In the genomic region with DNA sequence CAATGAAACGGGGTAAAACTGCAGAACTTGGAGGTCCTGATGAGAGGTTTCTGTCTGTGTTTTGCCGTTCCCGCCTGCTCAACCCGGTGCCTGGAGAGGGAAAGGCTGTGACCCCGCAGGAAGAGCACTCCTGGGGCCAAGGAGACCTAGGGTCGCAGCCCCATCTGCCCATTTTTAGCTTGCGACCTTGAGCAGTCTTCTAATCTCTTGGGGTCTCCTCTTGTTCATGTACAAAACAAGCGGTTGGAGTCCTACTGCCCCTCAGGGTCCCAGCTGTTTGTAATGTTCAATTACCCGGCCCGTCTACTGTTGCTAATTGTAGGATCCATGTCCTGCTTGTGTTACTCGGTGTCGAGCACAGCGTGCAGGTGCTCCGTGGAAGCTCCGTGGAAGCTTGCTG, we compare ENCODE assay signal across 28 cellular contexts.
"Had no signal": no experiment of that assay in that cellular context is flagged by ENCODE, and none has a peak within 500 bp of the region (broad histone marks: within the 10 kb centered on the region; RNA-seq: fewer than 3 reads in every experiment).

No MANE protein-coding gene starts in this region.

- DNase-seq: activated CD4-positive, alpha-beta T cell treated with anti-CD3 and anti-CD28 coated beads, Interleukin-2, amount 10 ng/mL, durations not matched to agents 24 days and 14 days; activated CD4-positive, alpha-beta T cell treated with anti-CD3 and anti-CD28 coated beads, Interleukin-2, amount 50 U/mL, for 4 hours; activated CD8-positive, alpha-beta T cell treated with anti-CD3 and anti-CD28 coated beads, Interleukin-2, amount 10 ng/mL, durations not matched to agents 7 days and 5 days; activated naive CD4-positive, alpha-beta T cell; activated naive CD4-positive, alpha-beta T cell treated with anti-CD3 and anti-CD28 coated beads, Interleukin-2, amount 50 U/mL, for 16 hours; activated naive CD8-positive, alpha-beta T cell treated with anti-CD3 and anti-CD28 coated beads for 36 hours; activated T-cell treated with anti-CD3 and anti-CD28 coated beads, Interleukin-2, amount 50 U/mL, for 4 hours; amniotic stem cell; aorta; brain microvascular endothelial cell; central memory CD4-positive, alpha-beta T cell; Karpas-422; KBM-7; NCI-H1105; NCI-H1436; NCI-H1694; NCI-H2029; NCI-H345; NCI-H524 treated with DMSO at 0.1 percent for 48 hours; NCI-H748 treated with DMSO at 0.1 percent for 48 hours; NK-92 treated with Interleukin-12 subunit alpha and Interleukin-12 subunit beta, amount 100 ng/mL, for 24 hours; PC-3; RPMI8226; SHP77 treated with DMSO at 0.1 percent for 48 hours; SW 1271; T1000; WERI-Rb-1 had no signal

- H3K4me3 ChIP-seq: Peyer's patch had no signal
